ENCODE assay signal across 8 cellular contexts in genomic region chr6:151240861-151241642, GRCh38. TPM values are rescaled to one million over a fixed set of nuclear protein-coding genes. Genes with fewer than 3 reads are reported as not detected.
DNase-seq lines count a peak whose midpoint lies in the region; ATAC-seq and TF ChIP-seq lines count a peak whose summit lies in the region.

No MANE protein-coding gene starts in this region.

- DNase-seq in activated CD8-positive, alpha-beta memory T cell treated with anti-CD3 and anti-CD28 coated beads for 24 hours, result peak; percentile 62
- no peak for DNase-seq in activated CD8-positive, alpha-beta memory T cell treated with anti-CD3 and anti-CD28 coated beads, Interleukin-2, amount 50 U/mL, for 4 hours
- peak; percentile 80 for DNase-seq in choroid plexus epithelial cell (ENCODE audit: low read depth)
- DNase-seq in stimulated activated effector memory CD8-positive, alpha-beta T cell treated with anti-CD3 and anti-CD28 coated beads, Interleukin-12 subunit alpha, Interleukin-12 subunit beta, amount 100 ng/mL, for 72 hours (ENCODE audit: low spot score in 2 of 2), result peak in 1 of 2 donors; percentile 50

- no peaks in the 10 kb centered on the region for H3K9me3 Mint-ChIP-seq in stimulated activated effector memory CD8-positive, alpha-beta T cell treated with anti-CD3 and anti-CD28 coated beads, Interleukin-12 subunit alpha, Interleukin-12 subunit beta, amount 100 ng/mL, for 72 hours

- H3K27ac Mint-ChIP-seq in stimulated activated effector memory CD8-positive, alpha-beta T cell treated with anti-CD3 and anti-CD28 coated beads, Interleukin-12 subunit alpha, Interleukin-12 subunit beta, amount 100 ng/mL, for 72 hours, result no peak overlapping the region

- peak overlapping the region; percentile 88 for H3K4me3 ChIP-seq in choroid plexus epithelial cell (ENCODE audit: low read depth, low read length)

- H3K27ac ChIP-seq in layer of hippocampus (ENCODE audit: low read depth, low read length), result peak overlapping the region; percentile 46

- TF ChIP-seq CTCF in choroid plexus epithelial cell (conservative IDR thresholded peaks at IDR 0.05; ENCODE audit: low read depth, low read length), result no peak

- H3K36me3 Mint-ChIP-seq in stimulated activated effector memory CD8-positive, alpha-beta T cell treated with anti-CD3 and anti-CD28 coated beads, Interleukin-12 subunit alpha, Interleukin-12 subunit beta, amount 100 ng/mL, for 72 hours, result no peaks in the 10 kb centered on the region

- H3K27me3 ChIP-seq in layer of hippocampus (ENCODE audit: control insufficient read depth, insufficient read depth, low read length), result no peaks in the 10 kb centered on the region

- ATAC-seq in stimulated activated effector memory CD8-positive, alpha-beta T cell treated with anti-CD3 and anti-CD28 coated beads, Interleukin-12 subunit alpha, Interleukin-12 subunit beta, amount 100 ng/mL, for 72 hours, result peak; percentile 44
- ATAC-seq in GM18505 (IDR thresholded peaks at IDR 0.05; ENCODE audit: unreplicated experiment), result no peak
- no peak for ATAC-seq in HG03520 (IDR thresholded peaks at IDR 0.05; ENCODE audit: unreplicated experiment)

- H3K4me1 Mint-ChIP-seq in stimulated activated effector memory CD8-positive, alpha-beta T cell treated with anti-CD3 and anti-CD28 coated beads, Interleukin-12 subunit alpha, Interleukin-12 subunit beta, amount 100 ng/mL, for 72 hours, result no peaks in the 10 kb centered on the region

- TF ChIP-seq POLR2A in GM18505 (IDR thresholded peaks at IDR 0.05; ENCODE audit: borderline replicate concordance, extremely low read depth, insufficient read depth, insufficient read length), result no peak

- H3K4me3 Mint-ChIP-seq in stimulated activated effector memory CD8-positive, alpha-beta T cell treated with anti-CD3 and anti-CD28 coated beads, Interleukin-12 subunit alpha, Interleukin-12 subunit beta, amount 100 ng/mL, for 72 hours, result peak overlapping the region; percentile 69

TF ChIP-seq in PFSK-1, 5 proteins besides CTCF, POLR2A, EP300 and RAD21:
- TF ChIP-seq SIN3A (IDR thresholded peaks at IDR 0.05; ENCODE audit: borderline replicate concordance, insufficient read depth, low read length), result 0 out of 2 replicates have a peak, but pooled peaks have one; percentile 53
- TF ChIP-seq TAF1 (IDR thresholded peaks at IDR 0.05; ENCODE audit: borderline replicate concordance, insufficient read depth, low read length), result no peak
- no peak for TF ChIP-seq POLR2AphosphoS5 (IDR thresholded peaks at IDR 0.05; ENCODE audit: low read depth, low read length)
- TF ChIP-seq FOXP2 (optimal IDR thresholded peaks at IDR 0.05; ENCODE audit: borderline replicate concordance, extremely low read depth, extremely low read length, insufficient read depth), result peak; percentile 26
- peak; percentile 21 to 76; a peak in 2 of 4 replicates for TF ChIP-seq REST (IDR thresholded peaks at IDR 0.05; ENCODE audit: insufficient read depth in 1 of 2, low read depth in 2 of 2, low read length in 2 of 2)

RNA-seq across cellular contexts. Expression of gene AKAP12, which starts 1.3 kb away (rescaled TPM):
- 29.6 TPM for polyA plus RNA-seq in PFSK-1 (2012; ENCODE audit: insufficient read length, low read depth)
